ENCODE assay signal across 21 cellular contexts in the genomic region with DNA sequence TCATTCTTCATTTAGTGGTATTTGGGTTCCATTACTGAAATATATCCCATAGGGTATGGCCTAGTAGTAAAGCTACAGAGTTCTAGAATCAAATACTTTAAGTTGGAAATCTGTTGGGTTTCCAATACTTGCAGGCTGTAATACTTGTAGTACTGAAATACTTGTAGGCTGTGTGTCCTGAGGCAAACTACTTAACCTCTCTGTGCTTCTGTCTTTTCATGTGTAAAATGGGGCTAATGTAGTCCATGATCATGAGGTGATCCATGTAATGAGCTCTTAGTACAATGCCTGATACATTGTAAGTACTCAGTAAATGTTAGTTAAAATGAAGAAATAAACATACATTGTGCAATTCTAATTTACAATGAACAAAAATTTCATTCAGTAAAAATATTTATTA.
DNase-seq lines count a peak whose midpoint lies in the region; ATAC-seq, FAIRE-seq and TF ChIP-seq lines count a peak whose summit lies in the region.
"Had no signal": no experiment of that assay in that cellular context is flagged by ENCODE, and none has a peak within 500 bp of the region (broad histone marks: within the 10 kb centered on the region; RNA-seq: fewer than 3 reads in every experiment).

No MANE protein-coding gene starts in this region.

- dilution Hi-C loops in IMR-90 (cut with HindIII; ENCODE audit: low sequenced_read_pairs, unreplicated experiment), result no loop called here

- H3K36me3 Mint-ChIP-seq in Calu3 (ENCODE audit: insufficient read depth, unreplicated experiment), result no peaks in the 10 kb centered on the region
- H3K36me3 Mint-ChIP-seq: CD4-positive, CD25-positive, alpha-beta regulatory T cell; CD8-positive, alpha-beta T cell had no signal

- no peak overlapping the region for H3K14ac ChIP-seq in IMR-90 (replicated peaks; ENCODE audit: low read depth, low read length)
- H3K14ac ChIP-seq in H1 (ENCODE audit: insufficient read length), result no peak overlapping the region

- H3K79me1 ChIP-seq in IMR-90 (ENCODE audit: low read depth in 1 of 2, low read length in 2 of 2), result no peaks in the 10 kb centered on the region
- no peaks in the 10 kb centered on the region for H3K79me1 ChIP-seq in H1 (ENCODE audit: low read depth, low read length)

- no peaks in the 10 kb centered on the region for H3K27me3 Mint-ChIP-seq in Calu3 (ENCODE audit: unreplicated experiment)
- H3K27me3 Mint-ChIP-seq: B cell; CD4-positive, CD25-positive, alpha-beta regulatory T cell had no signal

- H3K23me2 ChIP-seq in H1 (ENCODE audit: low read depth, low read length), result no peaks in the 10 kb centered on the region

- H3K4me3 ChIP-seq in IMR-90 (ENCODE audit: insufficient read depth, low read depth, low read length) (no peak overlapping the region), H1 (ENCODE audit: extremely low read depth in 1 of 4, insufficient read depth in 2 of 4, low read depth in 3 of 4, low read length in 4 of 4) (no peak overlapping the region), thyroid gland (replicated peaks in 1 of 3) (no peak overlapping the region)
- H3K4me3 ChIP-seq: BLaER1, GM12878, GM23248, HAP-1 had no signal

- no peaks in the 10 kb centered on the region for H3K9me1 ChIP-seq in IMR-90 (ENCODE audit: insufficient read depth, low read length)

- H4K8ac ChIP-seq in IMR-90 (ENCODE audit: low read depth in 2 of 2, low read length in 2 of 2) (no peak overlapping the region), H1 (ENCODE audit: extremely low read depth, insufficient read depth, low read length) (no peak overlapping the region)

- H2BK12ac ChIP-seq in H1 (ENCODE audit: low read depth, low read length), result peak overlapping the region; percentile 56; the same call in 1 of the 2 replicates

- no peaks in the 10 kb centered on the region for H3K36me3 ChIP-seq in IMR-90 (ENCODE audit: control insufficient read depth, insufficient read depth, low read length)
- H3K36me3 ChIP-seq in H1 (ENCODE audit: control insufficient read depth in 2 of 4, insufficient read depth in 4 of 4, low read length in 3 of 4), result no peaks in the 10 kb centered on the region
- H3K36me3 ChIP-seq in thyroid gland, result no peaks in the 10 kb centered on the region
- H3K36me3 ChIP-seq: BLaER1, HAP-1 had no signal

- peaks cover 35% of the 10 kb centered on the region for H3K4me1 Mint-ChIP-seq in Calu3 (ENCODE audit: low read depth, unreplicated experiment)
- H3K4me1 Mint-ChIP-seq: B cell; CD4-positive, CD25-positive, alpha-beta regulatory T cell had no signal

- H2AK5ac ChIP-seq in IMR-90 (ENCODE audit: low read depth, low read length), result no peak overlapping the region
- no peak overlapping the region for H2AK5ac ChIP-seq in H1 (ENCODE audit: low read depth, low read length)

- H2AK9ac ChIP-seq in IMR-90 (replicated peaks; ENCODE audit: low read depth, low read length, poor library complexity), result no peak overlapping the region

- TF ChIP-seq EP300 in H1 (IDR thresholded peaks at IDR 0.05; ENCODE audit: borderline replicate concordance in 1 of 2, low read depth in 2 of 2, low read length in 2 of 2), result no peak

- no peak for TF ChIP-seq RAD21 in IMR-90 (IDR thresholded peaks at IDR 0.05; ENCODE audit: low read length)
- no peak for TF ChIP-seq RAD21 in H1 (IDR thresholded peaks at IDR 0.05 in 1 of 2, conservative IDR thresholded peaks at IDR 0.05 in 1 of 2; ENCODE audit: low read depth in 2 of 2, low read length in 2 of 2)

- TF ChIP-seq CTCF in Calu3 (IDR thresholded peaks at IDR 0.05; ENCODE audit: unreplicated experiment), result no peak
- no peak for TF ChIP-seq CTCF in IMR-90 (conservative IDR thresholded peaks at IDR 0.05; ENCODE audit: low read depth, low read length)
- TF ChIP-seq CTCF in H1 (IDR thresholded peaks at IDR 0.05; ENCODE audit: control extremely low read depth in 1 of 3, insufficient read depth in 1 of 3, low read depth in 1 of 3, low read length in 3 of 3), result no peak
- TF ChIP-seq CTCF in thyroid gland (IDR thresholded peaks at IDR 0.05), result no peak

- DNase-seq in Calu3 (no peak), IMR-90 (no peak), H1 (ENCODE audit: low read depth in 1 of 2, low spot score in 2 of 2) (no peak), thyroid gland (no peak), kidney tubule cell (ENCODE audit: low spot score) (no peak), HUDEP-2 (lab: John Stamatoyannopoulos, UW; ENCODE audit: unreplicated experiment in 76 of 76) (no peak)
- DNase-seq: Caco-2; CD4-positive, CD25-positive, alpha-beta regulatory T cell; CD8-positive, alpha-beta T cell; DMS 273 treated with DMSO at 0.1 percent for 48 hours; DMS79; EL; GDM1; GM23248 had no signal

- no peaks in the 10 kb centered on the region for H3K9me3 Mint-ChIP-seq in Calu3 (ENCODE audit: low read depth, unreplicated experiment)
- H3K9me3 Mint-ChIP-seq: CD8-positive, alpha-beta T cell had no signal

- H2BK15ac ChIP-seq in IMR-90 (ENCODE audit: low read depth, low read length) (no peak overlapping the region), H1 (ENCODE audit: low read length) (no peak overlapping the region)

- TF ChIP-seq POLR2A in IMR-90 (IDR thresholded peaks at IDR 0.05; ENCODE audit: low read depth, low read length) (no peak), H1 (IDR thresholded peaks at IDR 0.05; ENCODE audit: control extremely low read depth in 1 of 2, low read depth in 2 of 2, low read length in 2 of 2) (no peak), thyroid gland (IDR thresholded peaks at IDR 0.05) (no peak)

- POLR2A ChIA-PET in IMR-90 (lab: Charles Lee; ENCODE audit: unreplicated experiment), result interaction anchor here (0.6 kb wide), 1 partner anchor 161 kb away, joined by 4 read pairs; no protein-coding TSS in a partner anchor
- POLR2A ChIA-PET in H1 (lab: Charles Lee; ENCODE audit: partially characterized antibody), result no interaction called here

- no peak overlapping the region for H2BK5ac ChIP-seq in IMR-90 (ENCODE audit: low read depth, low read length, poor library complexity, severe bottlenecking)
- no peak overlapping the region for H2BK5ac ChIP-seq in H1 (ENCODE audit: low read depth, low read length)

- intact Hi-C loops in Calu3 (cut with micrococcal nuclease; ENCODE audit: unreplicated experiment), result no loop called here
- intact Hi-C loops in IMR-90 (cut with micrococcal nuclease), result no loop called here
- intact Hi-C loops in thyroid gland (cut with DNase I), result no loop called here

- no peak for FAIRE-seq in H1 (lab: Jason Lieb, UNC)
- FAIRE-seq: GM12878, GM19239, H54 had no signal

- no peaks in the 10 kb centered on the region for H3K27me3 ChIP-seq in IMR-90 (ENCODE audit: control insufficient read depth, insufficient read depth, low read length)
- no peaks in the 10 kb centered on the region for H3K27me3 ChIP-seq in H1 (replicated peaks in 1 of 4; ENCODE audit: control insufficient read depth in 3 of 4, extremely low read depth in 1 of 4, insufficient read depth in 3 of 4, low read length in 3 of 4)
- H3K27me3 ChIP-seq in thyroid gland, result no peaks in the 10 kb centered on the region
- H3K27me3 ChIP-seq: BLaER1 had no signal

- H3K9me3 ChIP-seq in IMR-90 (ENCODE audit: control insufficient read depth, insufficient read depth, low read length), result no peaks in the 10 kb centered on the region
- H3K9me3 ChIP-seq in H1 (ENCODE audit: insufficient read depth in 2 of 2, low read depth in 1 of 2, low read length in 1 of 2), result no peaks in the 10 kb centered on the region
- no peaks in the 10 kb centered on the region for H3K9me3 ChIP-seq in thyroid gland
- H3K9me3 ChIP-seq: BLaER1, Caco-2, HAP-1 had no signal

- H3K4ac ChIP-seq in IMR-90 (ENCODE audit: low read depth, low read length) (no peak overlapping the region), H1 (replicated peaks; ENCODE audit: insufficient read length, low read depth, low read length) (no peak overlapping the region)

- H3K27ac ChIP-seq in IMR-90 (ENCODE audit: insufficient read depth, low read length), result no peak overlapping the region
- H3K27ac ChIP-seq in H1 (ENCODE audit: low read depth, low read length), result no peak overlapping the region
- H3K27ac ChIP-seq in thyroid gland, result no peak overlapping the region
- H3K27ac ChIP-seq: BLaER1, C4-2B, GM23248 had no signal

- H3K9ac ChIP-seq in IMR-90 (ENCODE audit: low read depth, low read length), result no peak overlapping the region
- no peak overlapping the region for H3K9ac ChIP-seq in H1 (replicated peaks in 1 of 4; ENCODE audit: extremely low read depth in 1 of 4, low read depth in 3 of 4, low read length in 3 of 4)
- H3K9ac ChIP-seq: BLaER1, GM23248 had no signal

- H3K18ac ChIP-seq in IMR-90 (ENCODE audit: low read depth, low read length) (no peak overlapping the region), H1 (ENCODE audit: extremely low read depth, low read length) (no peak overlapping the region)

- in situ Hi-C loops in IMR-90 (cut with MboI; ENCODE audit: low sequenced_read_pairs), result no loop called here

- H4K5ac ChIP-seq in IMR-90 (ENCODE audit: low read depth, low read length) (no peak overlapping the region), H1 (ENCODE audit: insufficient read length, low read depth, low read length) (no peak overlapping the region)

- no peak for ATAC-seq in IMR-90 (ENCODE audit: low read depth)
- ATAC-seq: CD8-positive, alpha-beta T cell; GM12878 had no signal

- CTCF ChIA-PET in Calu3 (lab: Charles Lee) (no interaction called here), IMR-90 (lab: Yijun Ruan, JAX) (no interaction called here), H1 (lab: Charles Lee; ENCODE audit: partially characterized antibody) (no interaction called here)

- H2AFZ ChIP-seq in IMR-90 (replicated peaks; ENCODE audit: low read length, poor library complexity) (no peak overlapping the region), H1 (ENCODE audit: low read length) (no peak overlapping the region)
- H2AFZ ChIP-seq: GM23248 had no signal

- H4K20me1 ChIP-seq in IMR-90 (ENCODE audit: insufficient read depth, low read length) (no peaks in the 10 kb centered on the region), H1 (replicated peaks in 1 of 2; ENCODE audit: control insufficient read depth in 1 of 2, insufficient read depth in 2 of 2, low read length in 2 of 2) (no peaks in the 10 kb centered on the region)
- H4K20me1 ChIP-seq: BLaER1 had no signal

- no peaks in the 10 kb centered on the region for H3K79me2 ChIP-seq in H1 (ENCODE audit: control insufficient read depth in 1 of 2, insufficient read depth in 2 of 2, low read length in 2 of 2)

- H4K91ac ChIP-seq in IMR-90 (ENCODE audit: insufficient read depth, low read depth, low read length), result no peak overlapping the region
- H4K91ac ChIP-seq in H1 (replicated peaks; ENCODE audit: insufficient read length, low read length), result no peak overlapping the region

- no peak overlapping the region for H2BK120ac ChIP-seq in IMR-90 (ENCODE audit: low read depth, low read length)
- no peak overlapping the region for H2BK120ac ChIP-seq in H1 (replicated peaks; ENCODE audit: low read depth, low read length)

- H3K4me1 ChIP-seq in IMR-90 (ENCODE audit: control insufficient read depth, insufficient read depth, low read length) (peaks cover 3% of the 10 kb centered on the region; the same call in 1 of the 2 replicates), H1 (replicated peaks in 1 of 4; ENCODE audit: control insufficient read depth in 3 of 4, insufficient read depth in 4 of 4, low read length in 3 of 4) (peaks cover 4 to 11% (median 8%) of the 10 kb centered on the region in 4 experiments; a peak in 5 of 7 replicates), thyroid gland (peaks cover 4 to 9% of the 10 kb centered on the region in 2 donors)

- no peak overlapping the region for H3K4me2 ChIP-seq in IMR-90 (ENCODE audit: low read depth, low read length)
- no peak overlapping the region for H3K4me2 ChIP-seq in H1 (ENCODE audit: insufficient read depth in 1 of 2, low read depth in 2 of 2, low read length in 2 of 2)

- no peak overlapping the region for H2BK20ac ChIP-seq in IMR-90 (ENCODE audit: low read depth, low read length)
- H2BK20ac ChIP-seq in H1 (ENCODE audit: low read length), result no peak overlapping the region

- H3K27ac Mint-ChIP-seq in Calu3 (ENCODE audit: unreplicated experiment), result peak overlapping the region; percentile 21
- H3K27ac Mint-ChIP-seq: B cell; CD4-positive, CD25-positive, alpha-beta regulatory T cell; CD8-positive, alpha-beta T cell had no signal

- no TSS peak for BruUV-seq in Calu3 (replicated peaks; lab: Mats Ljungman, UMichigan)
- BruUV-seq in IMR-90 (replicated peaks; lab: Mats Ljungman, UMichigan), result no TSS peak

- H3K23ac ChIP-seq in IMR-90 (ENCODE audit: low read depth, low read length) (no peak overlapping the region), H1 (ENCODE audit: insufficient read length) (no peak overlapping the region)

- no peak overlapping the region for H3K56ac ChIP-seq in IMR-90 (ENCODE audit: extremely low read depth, insufficient read depth, low read length)
- H3K56ac ChIP-seq in H1 (replicated peaks; ENCODE audit: insufficient read length, low read depth, low read length), result no peak overlapping the region

- no peak overlapping the region for H3K4me3 Mint-ChIP-seq in Calu3 (ENCODE audit: low read depth, unreplicated experiment)
- H3K4me3 Mint-ChIP-seq: B cell; CD4-positive, CD25-positive, alpha-beta regulatory T cell; CD8-positive, alpha-beta T cell had no signal
